1 cellular context compared by ENCODE assay signal in genomic region chr2:20012032-20012281, GRCh38.
A peak's percentile ranks its signal among the peaks of the same experiment; 100 is the strongest.
TF ChIP-seq lines count a peak whose summit lies in the region.

No MANE protein-coding gene starts in this region.

TF ChIP-seq in HepG2, 621 proteins besides CTCF, POLR2A, EP300 and RAD21:
- TF ChIP-seq TGIF2 (CRISPR knock-in tag; IDR thresholded peaks at IDR 0.05) (no peak), ARHGAP35 (CRISPR knock-in tag; IDR thresholded peaks at IDR 0.05; ENCODE audit: borderline replicate concordance) (0 out of 2 replicates have a peak, but pooled peaks have one; percentile 37), CBX5 (CRISPR knock-in tag; IDR thresholded peaks at IDR 0.05; ENCODE audit: borderline replicate concordance) (0 out of 2 replicates have a peak, but pooled peaks have one; percentile 32), YEATS2 (CRISPR knock-in tag; IDR thresholded peaks at IDR 0.05; ENCODE audit: borderline replicate concordance) (peak; percentile 32; the same call in 1 of the 2 replicates), ZNF768 (CRISPR knock-in tag; IDR thresholded peaks at IDR 0.05) (0 out of 2 replicates have a peak, but pooled peaks have one; percentile 7), BRD4 (CRISPR knock-in tag; IDR thresholded peaks at IDR 0.05) (0 out of 2 replicates have a peak, but pooled peaks have one; percentile 16), ZBTB38 (CRISPR knock-in tag; IDR thresholded peaks at IDR 0.05) (peak; percentile 94), ZNF598 (CRISPR knock-in tag; IDR thresholded peaks at IDR 0.05; ENCODE audit: borderline replicate concordance) (peak; percentile 64; the same call in 1 of the 2 replicates), RXRA (CRISPR knock-in tag; IDR thresholded peaks at IDR 0.05) (peak; percentile 51; the same call in 1 of the 2 replicates), ZNF546 (CRISPR knock-in tag; conservative IDR thresholded peaks at IDR 0.05) (0 out of 2 replicates have a peak, but pooled peaks have one; percentile 42), IRF2 (CRISPR knock-in tag; IDR thresholded peaks at IDR 0.05) (0 out of 2 replicates have a peak, but pooled peaks have one; percentile 8), ZNF704 (CRISPR knock-in tag; IDR thresholded peaks at IDR 0.05; ENCODE audit: borderline replicate concordance) (peak; percentile 54; the same call in 1 of the 2 replicates), DMAP1 (CRISPR knock-in tag; IDR thresholded peaks at IDR 0.05) (no peak), ZNF333 (CRISPR knock-in tag; IDR thresholded peaks at IDR 0.05; ENCODE audit: borderline replicate concordance) (0 out of 2 replicates have a peak, but pooled peaks have one; percentile 3), ZNF605 (CRISPR knock-in tag; IDR thresholded peaks at IDR 0.05) (0 out of 2 replicates have a peak, but pooled peaks have one; percentile 13), PITX1 (CRISPR knock-in tag; IDR thresholded peaks at IDR 0.05) (0 out of 2 replicates have a peak, but pooled peaks have one; percentile 44), ZNF251 (CRISPR knock-in tag; IDR thresholded peaks at IDR 0.05) (no peak), ZNF136 (CRISPR knock-in tag; IDR thresholded peaks at IDR 0.05; ENCODE audit: low read depth) (peak; percentile 50; the same call in 1 of the 2 replicates), ZC3H4 (CRISPR knock-in tag; IDR thresholded peaks at IDR 0.05; ENCODE audit: borderline replicate concordance) (peak; percentile 22; the same call in 1 of the 2 replicates), HNF4A (CRISPR knock-in tag; IDR thresholded peaks at IDR 0.05) (0 out of 2 replicates have a peak, but pooled peaks have one; percentile 4), ZNF547 (CRISPR knock-in tag; IDR thresholded peaks at IDR 0.05) (peak; percentile 71; the same call in 1 of the 2 replicates), SNAI1 (CRISPR knock-in tag; IDR thresholded peaks at IDR 0.05; ENCODE audit: borderline replicate concordance) (peak; percentile 23; the same call in 1 of the 2 replicates), SNAPC2 (CRISPR knock-in tag; IDR thresholded peaks at IDR 0.05) (no peak), TBP (CRISPR knock-in tag; IDR thresholded peaks at IDR 0.05) (no peak), ZNF292 (CRISPR knock-in tag; IDR thresholded peaks at IDR 0.05; ENCODE audit: borderline replicate concordance, low read depth) (peak; percentile 53), ETV6 (CRISPR knock-in tag; conservative IDR thresholded peaks at IDR 0.05) (no peak)
- TF ChIP-seq, protein P1, sequence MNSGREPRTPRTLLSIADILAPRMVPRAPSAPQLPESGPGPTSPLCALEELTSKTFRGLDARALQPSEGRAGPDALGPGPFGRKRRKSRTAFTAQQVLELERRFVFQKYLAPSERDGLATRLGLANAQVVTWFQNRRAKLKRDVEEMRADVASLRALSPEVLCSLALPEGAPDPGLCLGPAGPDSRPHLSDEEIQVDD (CRISPR knock-in tag; IDR thresholded peaks at IDR 0.05; ENCODE audit: borderline replicate concordance) = 0 out of 2 replicates have a peak, but pooled peaks have one; percentile 31
- TF ChIP-seq, protein P2, sequence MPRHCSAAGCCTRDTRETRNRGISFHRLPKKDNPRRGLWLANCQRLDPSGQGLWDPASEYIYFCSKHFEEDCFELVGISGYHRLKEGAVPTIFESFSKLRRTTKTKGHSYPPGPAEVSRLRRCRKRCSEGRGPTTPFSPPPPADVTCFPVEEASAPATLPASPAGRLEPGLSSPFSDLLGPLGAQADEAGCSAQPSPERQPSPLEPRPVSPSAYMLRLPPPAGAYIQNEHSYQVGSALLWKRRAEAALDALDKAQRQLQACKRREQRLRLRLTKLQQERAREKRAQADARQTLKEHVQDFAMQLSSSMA (CRISPR knock-in tag; IDR thresholded peaks at IDR 0.05) = 0 out of 2 replicates have a peak, but pooled peaks have one; percentile 0
- TF ChIP-seq, protein P3, sequence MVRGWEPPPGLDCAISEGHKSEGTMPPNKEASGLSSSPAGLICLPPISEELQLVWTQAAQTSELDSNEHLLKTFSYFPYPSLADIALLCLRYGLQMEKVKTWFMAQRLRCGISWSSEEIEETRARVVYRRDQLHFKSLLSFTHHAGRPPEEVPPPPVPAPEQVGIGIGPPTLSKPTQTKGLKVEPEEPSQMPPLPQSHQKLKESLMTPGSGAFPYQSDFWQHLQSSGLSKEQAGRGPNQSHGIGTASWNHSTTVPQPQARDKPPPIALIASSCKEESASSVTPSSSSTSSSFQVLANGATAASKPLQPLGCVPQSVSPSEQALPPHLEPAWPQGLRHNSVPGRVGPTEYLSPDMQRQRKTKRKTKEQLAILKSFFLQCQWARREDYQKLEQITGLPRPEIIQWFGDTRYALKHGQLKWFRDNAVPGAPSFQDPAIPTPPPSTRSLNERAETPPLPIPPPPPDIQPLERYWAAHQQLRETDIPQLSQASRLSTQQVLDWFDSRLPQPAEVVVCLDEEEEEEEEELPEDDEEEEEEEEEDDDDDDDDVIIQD (CRISPR knock-in tag; IDR thresholded peaks at IDR 0.05; ENCODE audit: low read depth) = no peak
